In the genomic region with DNA sequence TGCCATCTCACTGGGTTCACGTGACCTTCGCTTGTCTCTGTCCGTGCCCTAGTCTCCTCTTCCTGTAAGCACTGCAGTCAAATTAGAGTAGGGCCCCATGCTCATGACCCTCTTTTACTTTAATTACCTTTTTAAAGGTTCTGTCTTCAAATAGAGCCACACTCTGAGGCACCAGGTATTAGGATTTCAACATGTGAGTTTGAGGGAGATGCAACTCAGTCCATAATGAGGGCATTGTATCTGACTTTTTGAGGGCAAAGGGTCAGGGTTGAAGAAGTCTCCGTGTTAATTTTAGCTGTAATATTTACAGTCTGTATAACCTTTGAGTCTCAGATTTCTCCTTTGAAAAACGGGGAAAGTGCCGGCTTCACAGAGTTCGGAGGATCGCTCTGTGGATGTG, we compare ENCODE assay signal across 9 cellular contexts.
"Had no signal": no experiment of that assay in that cellular context is flagged by ENCODE, and none has a peak within 500 bp of the region (broad histone marks: within the 10 kb centered on the region; RNA-seq: fewer than 3 reads in every experiment).

No MANE protein-coding gene starts in this region.

- H3K9ac ChIP-seq: GM23248 had no signal

- H3K4me1 ChIP-seq: HAP-1 had no signal

- FAIRE-seq: K562 had no signal

- H3K9me3 ChIP-seq: HAP-1 had no signal

- H3K4me3 ChIP-seq: GM23248, HAP-1, K562 had no signal

- ATAC-seq: HCT116, K562 had no signal

- H3K36me3 ChIP-seq: HAP-1 had no signal

- DNase-seq: GM23248, GOT3, H7, HFFc6, IMR-90 had no signal

- H2AFZ ChIP-seq: GM23248 had no signal

- H3K27ac ChIP-seq: GM23248, HL-60 had no signal
